In genomic region chr7:26410156-26410555, GRCh38 we compare ENCODE assay signal across 17 cellular contexts.
"Had no signal": no experiment of that assay in that cellular context is flagged by ENCODE, and none has a peak within 500 bp of the region (broad histone marks: within the 10 kb centered on the region; RNA-seq: fewer than 3 reads in every experiment).

No MANE protein-coding gene starts in this region.

- H3K27ac Mint-ChIP-seq: activated CD8-positive, alpha-beta memory T cell treated with anti-CD3 and anti-CD28 coated beads, Interleukin-2, amount 10 ng/mL, durations not matched to agents 7 days and 5 days; activated naive CD8-positive, alpha-beta T cell treated with anti-CD3 and anti-CD28 coated beads, Interleukin-2, amount 10 ng/mL, durations not matched to agents 7 days and 5 days; memory B cell; type B pancreatic cell had no signal

- H3K27ac ChIP-seq: esophagus muscularis mucosa, heart left ventricle, left lung, ovary had no signal

- H3K9me3 ChIP-seq: esophagus muscularis mucosa, left lung, ovary had no signal

- H3K36me3 ChIP-seq: esophagus muscularis mucosa, heart left ventricle, left lung, ovary had no signal

- H3K4me3 ChIP-seq: esophagus muscularis mucosa, heart left ventricle, left lung, ovary had no signal

- H3K4me3 Mint-ChIP-seq: activated CD8-positive, alpha-beta memory T cell treated with anti-CD3 and anti-CD28 coated beads, Interleukin-2, amount 10 ng/mL, durations not matched to agents 7 days and 5 days; activated naive CD8-positive, alpha-beta T cell treated with anti-CD3 and anti-CD28 coated beads, Interleukin-2, amount 10 ng/mL, durations not matched to agents 7 days and 5 days; memory B cell; neural crest cell; type B pancreatic cell had no signal

- H3K4me1 Mint-ChIP-seq: activated CD8-positive, alpha-beta memory T cell treated with anti-CD3 and anti-CD28 coated beads, Interleukin-2, amount 10 ng/mL, durations not matched to agents 7 days and 5 days; activated naive CD8-positive, alpha-beta T cell treated with anti-CD3 and anti-CD28 coated beads, Interleukin-2, amount 10 ng/mL, durations not matched to agents 7 days and 5 days; memory B cell had no signal

- ATAC-seq: activated CD8-positive, alpha-beta memory T cell treated with anti-CD3 and anti-CD28 coated beads, Interleukin-2, amount 10 ng/mL, durations not matched to agents 7 days and 5 days; heart left ventricle; left lung had no signal

- H3K4me1 ChIP-seq: esophagus muscularis mucosa, heart left ventricle had no signal

- DNase-seq: activated CD4-positive, alpha-beta T cell treated with anti-CD3 and anti-CD28 coated beads, Interleukin-2, amount 50 U/mL, for 48 hours; activated CD4-positive, CD25-positive, alpha-beta regulatory T cell treated with anti-CD3 and anti-CD28 coated beads, Interleukin-2, amount 50 U/mL, for 72 hours; activated CD8-positive, alpha-beta memory T cell treated with anti-CD3 and anti-CD28 coated beads, Interleukin-2, amount 10 ng/mL, durations not matched to agents 7 days and 5 days; activated gamma-delta T cell treated with Interleukin-2 at 50 U/mL for 16 hours; activated naive CD8-positive, alpha-beta T cell treated with anti-CD3 and anti-CD28 coated beads, Interleukin-2, amount 10 ng/mL, durations not matched to agents 7 days and 5 days; activated T-cell treated with anti-CD3 and anti-CD28 coated beads, Interleukin-2, amount 50 U/mL, for 48 hours; anterior cingulate cortex; foreskin fibroblast; heart left ventricle; left lung; ovary; stimulated activated CD4-positive, alpha-beta T cell treated with anti-CD3 and anti-CD28 coated beads, Interleukin-2, amount 100 ng/mL, for 48 hours; stimulated activated naive CD4-positive, alpha-beta T cell treated with Interleukin-2 at 50 U/mL for 16 hours had no signal

- H3K9me3 Mint-ChIP-seq: activated naive CD8-positive, alpha-beta T cell treated with anti-CD3 and anti-CD28 coated beads, Interleukin-2, amount 10 ng/mL, durations not matched to agents 7 days and 5 days had no signal

- H3K27me3 ChIP-seq: esophagus muscularis mucosa, left lung, ovary had no signal

- H3K36me3 Mint-ChIP-seq: activated CD8-positive, alpha-beta memory T cell treated with anti-CD3 and anti-CD28 coated beads, Interleukin-2, amount 10 ng/mL, durations not matched to agents 7 days and 5 days; activated naive CD8-positive, alpha-beta T cell treated with anti-CD3 and anti-CD28 coated beads, Interleukin-2, amount 10 ng/mL, durations not matched to agents 7 days and 5 days; type B pancreatic cell had no signal
